Comparison of ENCODE assay signal across 25 cellular contexts in genomic region chr7:42074079-42074478, GRCh38.
DNase-seq lines count a peak whose midpoint lies in the region; ATAC-seq, FAIRE-seq and TF ChIP-seq lines count a peak whose summit lies in the region.
"Had no signal": no experiment of that assay in that cellular context is flagged by ENCODE, and none has a peak within 500 bp of the region (broad histone marks: within the 10 kb centered on the region; RNA-seq: fewer than 3 reads in every experiment).

No MANE protein-coding gene starts in this region.

- no peaks in the 10 kb centered on the region for H3K9me3 ChIP-seq in cardiac muscle cell (ENCODE audit: low read depth)
- H3K9me3 ChIP-seq in left ventricle myocardium inferior (replicated peaks): no peaks in the 10 kb centered on the region
- H3K9me3 ChIP-seq in HepG2 (ENCODE audit: low read length): no peaks in the 10 kb centered on the region
- no peaks in the 10 kb centered on the region for H3K9me3 ChIP-seq in neural progenitor cell (ENCODE audit: low read depth)
- H3K9me3 ChIP-seq: MG63 had no signal

- POLR2A ChIA-PET in HepG2 (lab: Yijun Ruan, JAX): no interaction called here

- H4K20me1 ChIP-seq in HepG2 (ENCODE audit: insufficient read depth, low read length): no peaks in the 10 kb centered on the region
- peaks cover 94% of the 10 kb centered on the region for H4K20me1 ChIP-seq in neural progenitor cell (ENCODE audit: low read depth)

- FAIRE-seq in HepG2 (lab: Jason Lieb, UNC) (no peak), HTR-8/SVneo (lab: Jason Lieb, UNC) (no peak)
- FAIRE-seq: GM12878 had no signal

- CTCF ChIA-PET in HepG2 (lab: Yijun Ruan, JAX; ENCODE audit: low intra/inter-chr PET ratio, low total read pairs): no interaction called here

- no peaks in the 10 kb centered on the region for H3K27me3 Mint-ChIP-seq in neural progenitor cell (ENCODE audit: insufficient read depth, low read depth)

- H3K36me3 Mint-ChIP-seq in neural progenitor cell: peaks cover 23% of the 10 kb centered on the region
- H3K36me3 Mint-ChIP-seq: CD8-positive, alpha-beta T cell had no signal

- DNase-seq in cardiac muscle cell (ENCODE audit: low read depth in 1 of 2, low spot score in 1 of 2) (no peak), left ventricle myocardium inferior (no peak), HepG2 (ENCODE audit: low spot score) (no peak), neural progenitor cell (ENCODE audit: low spot score) (no peak), HTR-8/SVneo (ENCODE audit: insufficient read length, low spot score) (no peak), epidermal melanocyte (ENCODE audit: insufficient read length, low spot score) (no peak)
- DNase-seq: CD8-positive, alpha-beta T cell; DMS 273 treated with DMSO at 0.1 percent for 48 hours; DMS79; EL; GDM1; IMR-90; KG1; MG63; NCI-H2029 treated with DMSO at 0.1 percent for 48 hours; NCI-H2227 treated with DMSO at 0.1 percent for 48 hours; NCI-H526 treated with DMSO at 0.1 percent for 48 hours; RPMI8226; SHP77 had no signal

- intact Hi-C loops in left ventricle myocardium inferior (cut with micrococcal nuclease) (no loop called here), HepG2 (cut with micrococcal nuclease; ENCODE audit: unreplicated experiment) (no loop called here)

- H3K4me2 ChIP-seq in HepG2 (ENCODE audit: low read depth, low read length) (no peak overlapping the region), neural progenitor cell (no peak overlapping the region)

- TF ChIP-seq CTCF in cardiac muscle cell (IDR thresholded peaks at IDR 0.05; ENCODE audit: low read depth, low read length) (no peak), left ventricle myocardium inferior (IDR thresholded peaks at IDR 0.05; ENCODE audit: borderline replicate concordance) (no peak), HepG2 (CRISPR knock-in tag; IDR thresholded peaks at IDR 0.05) (no peak), neural progenitor cell (IDR thresholded peaks at IDR 0.05) (no peak)

- peaks cover 30% of the 10 kb centered on the region for H3F3A ChIP-seq in neural progenitor cell (ENCODE audit: low read depth)

- H3K79me2 ChIP-seq in HepG2 (ENCODE audit: insufficient read depth, low read length): no peaks in the 10 kb centered on the region
- H3K79me2 ChIP-seq in neural progenitor cell (ENCODE audit: low read depth): peaks cover 84% of the 10 kb centered on the region

- no TSS peak for BruUV-seq in HepG2 (replicated peaks; lab: Mats Ljungman, UMichigan)

- H3K4me1 ChIP-seq in cardiac muscle cell (ENCODE audit: low read depth) (peaks cover 78% of the 10 kb centered on the region), left ventricle myocardium inferior (peaks cover 18% of the 10 kb centered on the region), HepG2 (ENCODE audit: insufficient read depth, low read length) (no peaks in the 10 kb centered on the region), neural progenitor cell (peaks cover 61% of the 10 kb centered on the region)

- H3K9ac ChIP-seq in HepG2 (ENCODE audit: insufficient read depth, low read depth, low read length) (no peak overlapping the region), neural progenitor cell (no peak overlapping the region)

- no peak for TF ChIP-seq RAD21 in HepG2 (CRISPR knock-in tag; IDR thresholded peaks at IDR 0.05)

- 9% methylated on average over 4 of the region's 4 CpGs for WGBS in HepG2 (ENCODE audit: low lambda C conversion rate)

- TF ChIP-seq POLR2A in HepG2 (IDR thresholded peaks at IDR 0.05; ENCODE audit: insufficient read depth in 1 of 2, low read depth in 2 of 2, low read length in 2 of 2) (no peak), GM18505 (IDR thresholded peaks at IDR 0.05; ENCODE audit: borderline replicate concordance, extremely low read depth, insufficient read depth, insufficient read length) (no peak)

- H3K4me3 Mint-ChIP-seq in neural progenitor cell: no peak overlapping the region
- H3K4me3 Mint-ChIP-seq: B cell; CD8-positive, alpha-beta T cell had no signal

- H2AFZ ChIP-seq in HepG2 (ENCODE audit: low read length) (no peak overlapping the region), neural progenitor cell (replicated peaks) (no peak overlapping the region)

- peaks cover 1% of the 10 kb centered on the region for H3K9me3 Mint-ChIP-seq in neural progenitor cell
- H3K9me3 Mint-ChIP-seq: CD8-positive, alpha-beta T cell had no signal

- in situ Hi-C loops in HepG2 (cut with HindIII; ENCODE audit: extremely low pct_ligation_motif_present, low pct_unique_long_range_greater_than_20kb): no loop called here

- H3K27me3 ChIP-seq in cardiac muscle cell (no peaks in the 10 kb centered on the region), left ventricle myocardium inferior (ENCODE audit: low read depth) (no peaks in the 10 kb centered on the region), HepG2 (ENCODE audit: control insufficient read depth in 1 of 2, insufficient read depth in 2 of 2, low read length in 2 of 2) (no peaks in the 10 kb centered on the region; a peak in 2 of 5 replicates), neural progenitor cell (no peaks in the 10 kb centered on the region)
- H3K27me3 ChIP-seq: MG63 had no signal

- ATAC-seq in HepG2 (peak; percentile 77), HG03039 (IDR thresholded peaks at IDR 0.05; ENCODE audit: unreplicated experiment) (no peak), GM18505 (IDR thresholded peaks at IDR 0.05; ENCODE audit: unreplicated experiment) (no peak)
- ATAC-seq: CD8-positive, alpha-beta T cell; GM12878 had no signal

- H3K27ac Mint-ChIP-seq in neural progenitor cell: peak overlapping the region; percentile 86
- H3K27ac Mint-ChIP-seq: B cell; CD8-positive, alpha-beta T cell had no signal

- H3K4me3 ChIP-seq in cardiac muscle cell: no peak overlapping the region
- H3K4me3 ChIP-seq in left ventricle myocardium inferior: no peak overlapping the region
- no peak overlapping the region for H3K4me3 ChIP-seq in HepG2 (replicated peaks in 1 of 3; ENCODE audit: insufficient read depth in 1 of 3, low read depth in 2 of 3, low read length in 3 of 3)
- no peak overlapping the region for H3K4me3 ChIP-seq in neural progenitor cell
- H3K4me3 ChIP-seq: GM12878, MG63 had no signal

- no peak for TF ChIP-seq EP300 in HepG2 (IDR thresholded peaks at IDR 0.05; ENCODE audit: low read depth in 2 of 2, low read length in 2 of 2)
- TF ChIP-seq EP300 in HepG2 (CRISPR knock-in tag; IDR thresholded peaks at IDR 0.05; ENCODE audit: borderline replicate concordance): no peak

- H3K4me1 Mint-ChIP-seq in neural progenitor cell: peaks cover 84% of the 10 kb centered on the region
- H3K4me1 Mint-ChIP-seq: B cell had no signal

- peak overlapping the region; percentile 50 for H3K27ac ChIP-seq in cardiac muscle cell
- H3K27ac ChIP-seq in left ventricle myocardium inferior (replicated peaks): no peak overlapping the region
- no peak overlapping the region for H3K27ac ChIP-seq in HepG2 (ENCODE audit: extremely low read length, insufficient read depth, low read length)
- H3K27ac ChIP-seq in neural progenitor cell: peak overlapping the region; percentile 2
- H3K27ac ChIP-seq: 22Rv1, C4-2B had no signal

- H3K36me3 ChIP-seq in cardiac muscle cell (no peaks in the 10 kb centered on the region), left ventricle myocardium inferior (peaks cover 8% of the 10 kb centered on the region), HepG2 (replicated peaks in 1 of 2; ENCODE audit: control insufficient read depth in 1 of 2, insufficient read depth in 2 of 2, low read length in 2 of 2) (no peaks in the 10 kb centered on the region), neural progenitor cell (no peaks in the 10 kb centered on the region)
- H3K36me3 ChIP-seq: MG63 had no signal

TF ChIP-seq in HepG2, 621 proteins besides CTCF, POLR2A, EP300 and RAD21 (continues in another document):
- peak; percentile 2; the same call in 1 of the 2 replicates for TF ChIP-seq CEBPB (IDR thresholded peaks at IDR 0.05; ENCODE audit: borderline replicate concordance, low read depth, low read length)
- TF ChIP-seq ZNF878 (CRISPR knock-in tag; IDR thresholded peaks at IDR 0.05): no peak
- no peak for TF ChIP-seq ZNF660 (CRISPR knock-in tag; IDR thresholded peaks at IDR 0.05; ENCODE audit: borderline replicate concordance, low read depth)

Comparison
In these comparisons a context has a peak if more than half of its experiments do, and no peak if none do; other contexts are left out.
1. H3K27ac ChIP-seq: peak in cardiac muscle cell (single experiment) and neural progenitor cell (single experiment); none in left ventricle myocardium inferior (single experiment) and HepG2 (single experiment).